1 cellular context compared by ENCODE assay signal in genomic region chr17:58219789-58220183, GRCh38.
TF ChIP-seq lines count a peak whose summit lies in the region.

No MANE protein-coding gene starts in this region.

TF ChIP-seq in HepG2, 621 proteins besides CTCF, POLR2A, EP300 and RAD21:
- TF ChIP-seq ZFP36L2 (CRISPR knock-in tag; IDR thresholded peaks at IDR 0.05) (no peak), TEAD3 (CRISPR knock-in tag; optimal IDR thresholded peaks at IDR 0.05; ENCODE audit: borderline replicate concordance) (peak; percentile 57), ZNF775 (CRISPR knock-in tag; IDR thresholded peaks at IDR 0.05; ENCODE audit: borderline replicate concordance) (no peak; the same call in 1 of the 2 replicates), CEBPG (CRISPR knock-in tag; IDR thresholded peaks at IDR 0.05) (0 out of 2 replicates have a peak, but pooled peaks have one; percentile 27), ZNF572 (CRISPR knock-in tag; IDR thresholded peaks at IDR 0.05) (no peak), ZNF276 (CRISPR knock-in tag; IDR thresholded peaks at IDR 0.05; ENCODE audit: low read depth) (0 out of 2 replicates have a peak, but pooled peaks have one; percentile 9), ZNF644 (CRISPR knock-in tag; IDR thresholded peaks at IDR 0.05; ENCODE audit: low read depth) (peak; percentile 78), HDAC2 (CRISPR knock-in tag; IDR thresholded peaks at IDR 0.05) (no peak), FOSL2 (CRISPR knock-in tag; IDR thresholded peaks at IDR 0.05) (peak; percentile 70), ZMYM2 (CRISPR knock-in tag; IDR thresholded peaks at IDR 0.05) (0 out of 2 replicates have a peak, but pooled peaks have one; percentile 5), ZNF34 (CRISPR knock-in tag; IDR thresholded peaks at IDR 0.05; ENCODE audit: borderline replicate concordance) (peak; percentile 13; the same call in 1 of the 2 replicates), CEBPB (IDR thresholded peaks at IDR 0.05; ENCODE audit: borderline replicate concordance, low read depth, low read length) (peak; percentile 39), SAP130 (CRISPR knock-in tag; IDR thresholded peaks at IDR 0.05; ENCODE audit: low read depth) (peak; percentile 30; the same call in 1 of the 2 replicates), FOXK2 (IDR thresholded peaks at IDR 0.05) (no peak), ARID5B (CRISPR knock-in tag; IDR thresholded peaks at IDR 0.05) (peak; percentile 37; the same call in 1 of the 2 replicates), ZBTB34 (CRISPR knock-in tag; IDR thresholded peaks at IDR 0.05) (peak; percentile 76), ZNF430 (CRISPR knock-in tag; IDR thresholded peaks at IDR 0.05) (peak; percentile 17; the same call in 1 of the 2 replicates)
